ENCODE assay signal across 27 cellular contexts in genomic region chr14:68516235-68516634, GRCh38.
"Had no signal": no experiment of that assay in that cellular context is flagged by ENCODE, and none has a peak within 500 bp of the region (broad histone marks: within the 10 kb centered on the region; RNA-seq: fewer than 3 reads in every experiment).

No MANE protein-coding gene starts in this region.

- H3K27ac ChIP-seq: adrenal gland, SJSA1, VCaP had no signal

- H3K36me3 ChIP-seq: adrenal gland, SJSA1 had no signal

- ATAC-seq: activated CD8-positive, alpha-beta T cell treated with anti-CD3 and anti-CD28 coated beads for 36 hours; activated T-cell treated with anti-CD3 and anti-CD28 coated beads, Interleukin-2, amount 50 U/mL, for 72 hours; Panc1; T-cell had no signal

- H3K27me3 Mint-ChIP-seq: activated CD8-positive, alpha-beta T cell treated with anti-CD3 and anti-CD28 coated beads for 36 hours; activated naive CD4-positive, alpha-beta T cell treated with anti-CD3 and anti-CD28 coated beads, Interleukin-2, amount 10 ng/mL, durations not matched to agents 7 days and 5 days; activated naive CD8-positive, alpha-beta T cell treated with anti-CD3 and anti-CD28 coated beads for 36 hours; T-cell had no signal

- H3K27me3 ChIP-seq: adrenal gland, SJSA1 had no signal

- H3K36me3 Mint-ChIP-seq: activated naive CD4-positive, alpha-beta T cell treated with anti-CD3 and anti-CD28 coated beads, Interleukin-2, amount 10 ng/mL, durations not matched to agents 7 days and 5 days; activated naive CD8-positive, alpha-beta T cell treated with anti-CD3 and anti-CD28 coated beads for 36 hours; T-cell had no signal

- H3K4me3 Mint-ChIP-seq: activated CD8-positive, alpha-beta T cell treated with anti-CD3 and anti-CD28 coated beads for 36 hours; activated naive CD4-positive, alpha-beta T cell treated with anti-CD3 and anti-CD28 coated beads, Interleukin-2, amount 10 ng/mL, durations not matched to agents 7 days and 5 days; activated naive CD8-positive, alpha-beta T cell treated with anti-CD3 and anti-CD28 coated beads for 36 hours; activated T-cell treated with anti-CD3 and anti-CD28 coated beads, Interleukin-2, amount 50 U/mL, for 72 hours; T-cell had no signal

- H3K9me3 ChIP-seq: adrenal gland, SJSA1 had no signal

- DNase-seq: activated CD4-positive, alpha-beta T cell treated with anti-CD3 and anti-CD28 coated beads for 4 hours; activated CD8-positive, alpha-beta memory T cell treated with anti-CD3 and anti-CD28 coated beads, Interleukin-2, amount 50 U/mL, for 4 hours; activated CD8-positive, alpha-beta T cell treated with anti-CD3 and anti-CD28 coated beads for 36 hours; activated gamma-delta T cell treated with Interleukin-2 at 50 U/mL for 16 hours; activated naive CD4-positive, alpha-beta T cell treated with anti-CD3 and anti-CD28 coated beads, Interleukin-2, amount 10 ng/mL, durations not matched to agents 7 days and 5 days; activated naive CD8-positive, alpha-beta T cell treated with anti-CD3 and anti-CD28 coated beads for 36 hours; activated T-cell treated with anti-CD3 and anti-CD28 coated beads, Interleukin-2, amount 50 U/mL, for 72 hours; adrenal gland; anterior cingulate cortex; caudate nucleus; Karpas-422; MM.1S; NCI-H1105; NCI-H1436; NCI-H1694 treated with DMSO at 0.1 percent for 48 hours; NCI-H2029 treated with DMSO at 0.1 percent for 48 hours; NCI-H345; NCI-H510A; NCI-H526 treated with DMSO at 0.1 percent for 48 hours; NCI-H82; Right ventricle myocardium superior; RPMI8226; T-cell had no signal

- H3K4me3 ChIP-seq: adrenal gland, SJSA1 had no signal

- H3K27ac Mint-ChIP-seq: activated CD8-positive, alpha-beta T cell treated with anti-CD3 and anti-CD28 coated beads for 36 hours; activated naive CD4-positive, alpha-beta T cell treated with anti-CD3 and anti-CD28 coated beads, Interleukin-2, amount 10 ng/mL, durations not matched to agents 7 days and 5 days; activated naive CD8-positive, alpha-beta T cell treated with anti-CD3 and anti-CD28 coated beads for 36 hours; activated T-cell treated with anti-CD3 and anti-CD28 coated beads, Interleukin-2, amount 50 U/mL, for 72 hours; activated T-helper 2 cell treated with anti-CD3 and anti-CD28 coated beads, Interferon-gamma antibody, Interleukin-2, Interleukin-4, amounts not matched to agents 10 μg/mL and 5 μg/mL and 100 μg/mL, durations not matched to agents 14 hours and 24 hours and 36 hours had no signal

- H3K9me3 Mint-ChIP-seq: activated CD8-positive, alpha-beta T cell treated with anti-CD3 and anti-CD28 coated beads for 36 hours; activated naive CD4-positive, alpha-beta T cell treated with anti-CD3 and anti-CD28 coated beads, Interleukin-2, amount 10 ng/mL, durations not matched to agents 7 days and 5 days; activated naive CD8-positive, alpha-beta T cell treated with anti-CD3 and anti-CD28 coated beads for 36 hours; activated T-cell treated with anti-CD3 and anti-CD28 coated beads, Interleukin-2, amount 50 U/mL, for 72 hours; activated T-helper 2 cell treated with anti-CD3 and anti-CD28 coated beads, Interferon-gamma antibody, Interleukin-2, Interleukin-4, amounts not matched to agents 10 μg/mL and 5 μg/mL and 100 μg/mL, durations not matched to agents 14 hours and 24 hours and 36 hours; T-cell had no signal
